In genomic region chr15:24955549-24955929, GRCh38 we compare ENCODE assay signal across 8 cellular contexts. TPM values are rescaled to one million over a fixed set of nuclear protein-coding genes. Genes with fewer than 3 reads are reported as not detected.
DNase-seq lines count a peak whose midpoint lies in the region; ATAC-seq, FAIRE-seq and TF ChIP-seq lines count a peak whose summit lies in the region.

No MANE protein-coding gene starts in this region.

- intact Hi-C loops in OCI-LY7 (cut with micrococcal nuclease; ENCODE audit: unreplicated experiment), result loop anchor here (5.0 kb wide), 1 partner anchor 482 kb away; the partner anchor contains the start of gene UBE3A

- no peak for ATAC-seq in HG03457 (IDR thresholded peaks at IDR 0.05; ENCODE audit: unreplicated experiment)

- no peaks in the 10 kb centered on the region for H3K9me2 ChIP-seq in OCI-LY7 (ENCODE audit: insufficient read depth, low read length)

- H4K20me1 ChIP-seq in OCI-LY7 (ENCODE audit: insufficient read depth, low read length), result no peaks in the 10 kb centered on the region

- H3K79me2 ChIP-seq in OCI-LY7 (ENCODE audit: insufficient read depth, low read depth, low read length), result no peaks in the 10 kb centered on the region

- H3K36me3 ChIP-seq in BE2C (no peaks in the 10 kb centered on the region; the same call in 1 of the 2 replicates), Peyer's patch (no peaks in the 10 kb centered on the region), iPS-20b (ENCODE audit: insufficient read depth, low read depth, low read length) (peaks cover 21% of the 10 kb centered on the region), OCI-LY7 (ENCODE audit: insufficient read depth, low read length) (no peaks in the 10 kb centered on the region)

- H3K9ac ChIP-seq in iPS-20b (ENCODE audit: low read depth, low read length), result peak overlapping the region; percentile 98

- FAIRE-seq in RCC 7860 (lab: Jason Lieb, UNC), result no peak

- peak overlapping the region; percentile 80 to 85 (median 82) for H3K27ac ChIP-seq in Peyer's patch
- H3K27ac ChIP-seq in angular gyrus (ENCODE audit: low read depth, low read length), result peak overlapping the region; percentile 85
- H3K27ac ChIP-seq in iPS-20b (ENCODE audit: low read length), result peak overlapping the region; percentile 91
- H3K27ac ChIP-seq in OCI-LY7 (ENCODE audit: low read depth, low read length, poor library complexity, severe bottlenecking), result no peak overlapping the region

- H3K4me3 ChIP-seq in BE2C (ENCODE audit: low read depth, low read length) (peak overlapping the region; percentile 87), Peyer's patch (peak overlapping the region; percentile 59 to 79 (median 65)), iPS-20b (ENCODE audit: low read length) (peak overlapping the region; percentile 96), OCI-LY7 (ENCODE audit: low read depth, low read length, poor library complexity, severe bottlenecking) (no peak overlapping the region)

- DNase-seq in BE2C (peak; percentile 14), Peyer's patch (peak in 2 of 3 donors; percentile 51), RCC 7860 (ENCODE audit: low spot score) (no peak), OCI-LY7 (ENCODE audit: low spot score) (no peak)
- peak in 2 of 3 donors; percentile 0 to 2 for DNase-seq in stimulated activated CD4-positive, alpha-beta T cell treated with anti-CD3 and anti-CD28 coated beads, TNF-alpha, amount 100 ng/mL, for 1 hour (ENCODE audit: low read depth in 3 of 3, low spot score in 1 of 3)

- H3K4me2 ChIP-seq in OCI-LY7 (ENCODE audit: low read length), result no peak overlapping the region; the same call in 1 of the 2 replicates

- no peak overlapping the region for H2AFZ ChIP-seq in OCI-LY7 (ENCODE audit: low read length)

- H3K9me3 ChIP-seq in BE2C (no peaks in the 10 kb centered on the region), Peyer's patch (no peaks in the 10 kb centered on the region), iPS-20b (ENCODE audit: insufficient read depth, low read depth, low read length) (peaks cover 12% of the 10 kb centered on the region), OCI-LY7 (ENCODE audit: low read length) (no peaks in the 10 kb centered on the region)

- no TSS peak for BruUV-seq in OCI-LY7 (replicated peaks; lab: Mats Ljungman, UMichigan)

- CTCF ChIA-PET in OCI-LY7 (lab: Charles Lee; ENCODE audit: unreplicated experiment), result no interaction called here

- POLR2A ChIA-PET in OCI-LY7 (lab: Charles Lee), result interaction anchor here (0.6 kb wide), 1 partner anchor 878 kb away, joined by 6 read pairs; no protein-coding TSS in a partner anchor

- TF ChIP-seq CTCF in BE2C (IDR thresholded peaks at IDR 0.05; ENCODE audit: low read depth, low read length) (no peak), Peyer's patch (IDR thresholded peaks at IDR 0.05) (no peak), OCI-LY7 (conservative IDR thresholded peaks at IDR 0.05; ENCODE audit: low read length) (no peak)

- H3K27me3 ChIP-seq in BE2C, result no peaks in the 10 kb centered on the region
- no peaks in the 10 kb centered on the region for H3K27me3 ChIP-seq in Peyer's patch
- no peaks in the 10 kb centered on the region for H3K27me3 ChIP-seq in iPS-20b (ENCODE audit: insufficient read depth, low read length)

- H3K4me1 ChIP-seq in BE2C (no peaks in the 10 kb centered on the region), Peyer's patch (no peaks in the 10 kb centered on the region), iPS-20b (ENCODE audit: insufficient read depth, low read length) (peaks cover 22% of the 10 kb centered on the region; the same call in 1 of the 2 replicates), OCI-LY7 (ENCODE audit: insufficient read depth, low read length, poor library complexity, severe bottlenecking) (no peaks in the 10 kb centered on the region)

- no peak for TF ChIP-seq POLR2A in Peyer's patch (IDR thresholded peaks at IDR 0.05)

RNA-seq across cellular contexts. Expression of gene SNRPN, which starts 0.8 kb away (rescaled TPM):
- 336 TPM for polyA plus RNA-seq in BE2C (2012; ENCODE audit: insufficient read depth, insufficient read length, low read depth)
- total RNA-seq in Peyer's patch (100 to 1,000 TPM in 1 of 4 donors, 10 to 100 TPM in 3; 39.4 to 102 (median 50.8) TPM), OCI-LY7 (2022) (26.8 and 31.9 TPM in 2 replicates)
- not detected in 2 replicates for total RNA-seq in OCI-LY7 (2014; rRNA removed; shearing (Covaris generic))

RNA-seq across cellular contexts. Expression of gene SNURF, which starts 0.8 kb away (rescaled TPM):
- 201 TPM for polyA plus RNA-seq in BE2C (2012; ENCODE audit: insufficient read depth, insufficient read length, low read depth)
- total RNA-seq in Peyer's patch (10 to 100 TPM in 1 of 4 donors, 1 to 10 TPM in 2, not detected in 1; 4.8 to 21.5 (median 6.6) TPM), OCI-LY7 (2022) (5.5 and 6.8 TPM in 2 replicates)
- not detected in 2 replicates for total RNA-seq in OCI-LY7 (2014; rRNA removed; shearing (Covaris generic))

Comparison
In these comparisons a context has a peak if more than half of its experiments do, and no peak if none do; other contexts are left out.
1. DNase-seq: peak in BE2C (single experiment), Peyer's patch (2 of 3) and stimulated activated CD4-positive, alpha-beta T cell treated with anti-CD3 and anti-CD28 coated beads, TNF-alpha, amount 100 ng/mL, for 1 hour (2 of 3); none in RCC 7860 (single experiment) and OCI-LY7 (single experiment).